ENCODE assay signal across 9 cellular contexts in the genomic region with DNA sequence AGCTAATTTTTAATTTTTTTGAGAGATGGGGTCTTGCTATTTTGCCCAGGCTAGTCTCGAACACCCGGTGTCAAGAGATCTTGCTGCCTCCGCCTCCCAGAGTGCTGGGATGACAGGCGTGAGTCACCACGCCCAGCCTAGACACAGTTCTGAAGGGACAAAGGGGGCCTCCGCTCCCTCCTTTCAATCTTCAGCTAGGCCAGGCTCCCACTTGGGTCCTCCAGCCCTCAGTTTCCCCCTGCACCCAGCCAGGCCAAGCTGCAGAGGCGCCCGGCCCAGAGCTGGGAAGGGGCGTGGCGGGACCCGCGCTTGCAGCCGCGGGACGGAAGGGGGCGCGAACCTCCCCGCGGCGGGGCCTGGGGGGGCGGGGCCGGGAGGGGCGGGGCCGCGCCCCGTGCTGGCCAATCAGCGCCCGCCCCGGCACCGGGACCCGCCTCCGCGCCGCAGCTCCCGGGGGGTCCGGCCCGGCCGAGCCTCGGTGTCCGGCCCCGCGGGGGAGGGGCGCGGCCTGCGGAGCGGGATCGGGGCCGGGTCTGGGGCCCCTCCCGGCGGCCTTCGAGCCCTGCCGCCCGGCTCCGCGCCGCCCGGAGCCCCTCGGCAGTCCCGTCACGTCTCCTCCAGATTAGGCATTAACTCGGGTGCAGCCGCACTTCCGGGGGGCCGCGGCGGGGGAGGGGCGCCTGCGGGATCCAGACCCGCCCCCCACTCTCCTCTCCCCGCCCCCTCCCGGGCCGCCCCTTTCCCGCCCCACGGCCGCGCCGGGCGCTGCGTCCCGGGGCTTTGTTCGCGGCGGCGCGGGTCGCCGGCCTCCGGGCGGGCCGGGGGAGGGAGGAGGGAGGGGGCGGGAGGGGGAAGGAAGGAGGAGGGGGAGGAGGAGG. TPM values are rescaled to one million over a fixed set of nuclear protein-coding genes. Genes with fewer than 3 reads are reported as not detected.
DNase-seq lines count a peak whose midpoint lies in the region; ATAC-seq and TF ChIP-seq lines count a peak whose summit lies in the region.
"Had no signal": no experiment of that assay in that cellular context is flagged by ENCODE, and none has a peak within 500 bp of the region (broad histone marks: within the 10 kb centered on the region; RNA-seq: fewer than 3 reads in every experiment).

No MANE protein-coding gene starts in this region.

- no peaks in the 10 kb centered on the region for H3K27me3 ChIP-seq in upper lobe of right lung

- ATAC-seq in GM21390 (IDR thresholded peaks at IDR 0.05; ENCODE audit: unreplicated experiment) (peak; percentile 56), upper lobe of right lung (peak; percentile 90)

- peak; percentile 27 for TF ChIP-seq CTCF in upper lobe of right lung (IDR thresholded peaks at IDR 0.05)

- H3K9ac ChIP-seq in SK-N-MC (ENCODE audit: insufficient read length), result no peak overlapping the region

- H3K4me1 ChIP-seq in upper lobe of right lung, result peaks cover 29% of the 10 kb centered on the region

- DNase-seq in DMS79 treated with DMSO at 0.1 percent for 48 hours (lab: John Stamatoyannopoulos, UW) (peak; percentile 50), HUDEP-2 (lab: John Stamatoyannopoulos, UW; ENCODE audit: unreplicated experiment in 76 of 76) (peak in 66 of 76 experiments; percentile 18 to 89 (median 70)), SK-N-MC (ENCODE audit: low read depth, low spot score) (no peak), head of caudate nucleus (peak; percentile 47 to 94 (median 86)), posterior cingulate gyrus (peak; percentile 61 to 97 (median 76)), upper lobe of right lung (peak; percentile 92)
- DNase-seq in activated naive CD4-positive, alpha-beta T cell treated with anti-CD3 and anti-CD28 coated beads, Interleukin-2, amount 50 U/mL, for 16 hours, result peak; percentile 82

- peaks cover 5% of the 10 kb centered on the region; the same call in 1 of the 2 replicates for H3K36me3 ChIP-seq in SK-N-MC (ENCODE audit: insufficient read depth, low read length)
- no peaks in the 10 kb centered on the region for H3K36me3 ChIP-seq in upper lobe of right lung

- H3K27ac ChIP-seq in SK-N-MC (peak overlapping the region; percentile 46; the same call in 1 of the 2 replicates), upper lobe of right lung (peak overlapping the region; percentile 80)

- H3K9me3 ChIP-seq in SK-N-MC (ENCODE audit: low read depth, low read length) (no peaks in the 10 kb centered on the region), upper lobe of right lung (no peaks in the 10 kb centered on the region)

- H3K4me3 ChIP-seq in SK-N-MC (peak overlapping the region; percentile 52; the same call in 1 of the 2 replicates), upper lobe of right lung (peak overlapping the region; percentile 63)

- intact Hi-C loops in head of caudate nucleus (cut with DNase I) (no loop called here), posterior cingulate gyrus (cut with DNase I) (loop anchor here (2.0 kb wide), 1 partner anchor 13 kb away; no protein-coding TSS in a partner anchor), upper lobe of right lung (cut with DNase I) (no loop called here)

RNA-seq across cellular contexts. Expression of a gene that starts 0.6 kb away (rescaled TPM):
- total RNA-seq in upper lobe of right lung, result 135 TPM

RNA-seq across cellular contexts. Expression of a gene that starts 6.1 kb away (rescaled TPM):
- total RNA-seq in upper lobe of right lung, result 93.6 TPM

RNA-seq across cellular contexts. Expression of a gene that starts 19.5 kb away (rescaled TPM):
- total RNA-seq in upper lobe of right lung, result 26.8 TPM

RNA-seq across cellular contexts. Expression of a gene that starts 37.5 kb away (rescaled TPM):
- 0.35 TPM for total RNA-seq in upper lobe of right lung

RNA-seq across cellular contexts. Expression of a gene that starts 53.1 kb away (rescaled TPM):
- total RNA-seq in upper lobe of right lung, result 2.1 TPM
- total RNA-seq: temporal lobe had no signal
